9 cellular contexts compared by ENCODE assay signal in the genomic region with DNA sequence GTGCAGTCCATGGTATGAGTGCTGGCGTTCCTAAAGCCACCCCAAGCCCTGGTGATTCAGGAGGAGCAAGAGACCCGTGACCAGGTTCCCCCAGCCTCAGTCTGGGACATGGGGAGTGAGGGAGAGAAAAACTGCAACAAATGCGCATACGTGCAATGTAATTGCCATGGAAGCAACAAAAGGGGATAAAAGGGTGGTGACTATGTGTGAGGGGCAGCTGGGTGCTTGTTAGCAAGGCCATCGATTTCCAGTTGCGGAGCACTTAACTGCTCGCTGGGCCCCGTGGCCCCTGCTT. TPM values are rescaled to one million over a fixed set of nuclear protein-coding genes. Genes with fewer than 3 reads are reported as not detected.
DNase-seq lines count a peak whose midpoint lies in the region; ATAC-seq and TF ChIP-seq lines count a peak whose summit lies in the region.
"Had no signal": no experiment of that assay in that cellular context is flagged by ENCODE, and none has a peak within 500 bp of the region (broad histone marks: within the 10 kb centered on the region; RNA-seq: fewer than 3 reads in every experiment).

No MANE protein-coding gene starts in this region.

- H3K9me3 Mint-ChIP-seq in activated naive CD4-positive, alpha-beta T cell treated with anti-CD3 and anti-CD28 coated beads, Interleukin-2, amount 10 ng/mL, durations not matched to agents 7 days and 5 days: no peaks in the 10 kb centered on the region
- no peaks in the 10 kb centered on the region for H3K9me3 Mint-ChIP-seq in activated naive CD4-positive, alpha-beta T cell treated with anti-CD3 and anti-CD28 coated beads, Interleukin-2, amount 50 U/mL, for 72 hours
- H3K9me3 Mint-ChIP-seq in MCF 10A (ENCODE audit: unreplicated experiment) (no peaks in the 10 kb centered on the region), type B pancreatic cell (no peaks in the 10 kb centered on the region)

- no peaks in the 10 kb centered on the region for H3K36me3 ChIP-seq in mesendoderm (ENCODE audit: control insufficient read depth, insufficient read depth, low read length)

- peak; percentile 20 for DNase-seq in activated naive CD4-positive, alpha-beta T cell treated with anti-CD3 and anti-CD28 coated beads, Interleukin-2, amount 10 ng/mL, durations not matched to agents 7 days and 5 days
- DNase-seq in activated naive CD4-positive, alpha-beta T cell treated with anti-CD3 and anti-CD28 coated beads, Interleukin-2, amount 50 U/mL, for 72 hours (ENCODE audit: low spot score in 2 of 2): no peak
- DNase-seq in MCF 10A (ENCODE audit: unreplicated experiment) (no peak), mesendoderm (peak; percentile 65), type B pancreatic cell (ENCODE audit: extremely low spot score, unreplicated experiment) (no peak), NCI-H774 (lab: John Stamatoyannopoulos, UW) (no peak)
- DNase-seq in stimulated activated CD4-positive, alpha-beta T cell treated with anti-CD3 and anti-CD28 coated beads, Interleukin-4, amount 100 ng/mL, for 1 hour: no peak
- DNase-seq: NCI-H187 treated with DMSO at 0.1 percent for 48 hours had no signal

- peak overlapping the region; percentile 57 for H3K23ac ChIP-seq in mesendoderm (ENCODE audit: low read length)

- no peak overlapping the region for H2BK15ac ChIP-seq in mesendoderm (replicated peaks; ENCODE audit: low read depth)

- H3K4ac ChIP-seq in mesendoderm (ENCODE audit: low read depth, low read length): peak overlapping the region; percentile 73

- peak overlapping the region; percentile 19 for H3K18ac ChIP-seq in mesendoderm (ENCODE audit: low read length)

- TF ChIP-seq CTCF in MCF 10A (IDR thresholded peaks at IDR 0.05; ENCODE audit: unreplicated experiment) (no peak), type B pancreatic cell (conservative IDR thresholded peaks at IDR 0.05) (no peak)

- peaks cover 65% of the 10 kb centered on the region for H3K27me3 Mint-ChIP-seq in activated naive CD4-positive, alpha-beta T cell treated with anti-CD3 and anti-CD28 coated beads, Interleukin-2, amount 10 ng/mL, durations not matched to agents 7 days and 5 days
- H3K27me3 Mint-ChIP-seq in MCF 10A (ENCODE audit: insufficient read depth, unreplicated experiment) (no peaks in the 10 kb centered on the region), type B pancreatic cell (no peaks in the 10 kb centered on the region)

- no peaks in the 10 kb centered on the region for H3K36me3 Mint-ChIP-seq in activated naive CD4-positive, alpha-beta T cell treated with anti-CD3 and anti-CD28 coated beads, Interleukin-2, amount 10 ng/mL, durations not matched to agents 7 days and 5 days
- peaks cover 6% of the 10 kb centered on the region in 2 donors for H3K36me3 Mint-ChIP-seq in activated naive CD4-positive, alpha-beta T cell treated with anti-CD3 and anti-CD28 coated beads, Interleukin-2, amount 50 U/mL, for 72 hours
- H3K36me3 Mint-ChIP-seq in MCF 10A (ENCODE audit: insufficient read depth, unreplicated experiment) (peaks cover 16% of the 10 kb centered on the region), type B pancreatic cell (peaks cover 5% of the 10 kb centered on the region)

- peak overlapping the region; percentile 73 for H2BK5ac ChIP-seq in mesendoderm (ENCODE audit: low read length)

- ATAC-seq in activated naive CD4-positive, alpha-beta T cell treated with anti-CD3 and anti-CD28 coated beads, Interleukin-2, amount 50 U/mL, for 72 hours: no peak
- ATAC-seq in GM18520 (IDR thresholded peaks at IDR 0.05; ENCODE audit: unreplicated experiment): no peak

- H3K4me2 ChIP-seq in mesendoderm (ENCODE audit: low read length): peak overlapping the region; percentile 42

- no CpG with 5 or more reads among the region's 8 CpGs for WGBS in mesendoderm (ENCODE audit: extremely low coverage, insufficient coverage, low lambda C conversion rate)

- peak overlapping the region; percentile 76 for H2AK5ac ChIP-seq in mesendoderm (ENCODE audit: low read length)

- peak overlapping the region; percentile 74 for H3K9ac ChIP-seq in mesendoderm (ENCODE audit: low read length)

- peak overlapping the region; percentile 27 for H3K4me3 ChIP-seq in mesendoderm (ENCODE audit: low read length)

- POLR2A ChIA-PET in MCF 10A (lab: Yijun Ruan, JAX): interaction anchor here (0.6 to 1.8 kb wide), 2 partner anchors 36 to 626 kb away, joined by 3 to 10 read pairs; no protein-coding TSS in a partner anchor

- no peak overlapping the region for H4K8ac ChIP-seq in mesendoderm (ENCODE audit: low read depth, low read length)

- no peak overlapping the region for H2BK120ac ChIP-seq in mesendoderm (ENCODE audit: low read depth, low read length)

- H3K79me1 ChIP-seq in mesendoderm (ENCODE audit: low read length): peaks cover 13% of the 10 kb centered on the region

- peak overlapping the region; percentile 88 for H4K5ac ChIP-seq in mesendoderm (ENCODE audit: low read length)

- peak overlapping the region; percentile 63 for H3K4me3 Mint-ChIP-seq in activated naive CD4-positive, alpha-beta T cell treated with anti-CD3 and anti-CD28 coated beads, Interleukin-2, amount 10 ng/mL, durations not matched to agents 7 days and 5 days
- H3K4me3 Mint-ChIP-seq in MCF 10A (ENCODE audit: unreplicated experiment) (peak overlapping the region; percentile 91), type B pancreatic cell (peak overlapping the region; percentile 90)

- H3K27ac Mint-ChIP-seq in activated naive CD4-positive, alpha-beta T cell treated with anti-CD3 and anti-CD28 coated beads, Interleukin-2, amount 10 ng/mL, durations not matched to agents 7 days and 5 days: no peak overlapping the region
- no peak overlapping the region for H3K27ac Mint-ChIP-seq in activated naive CD4-positive, alpha-beta T cell treated with anti-CD3 and anti-CD28 coated beads, Interleukin-2, amount 50 U/mL, for 72 hours
- H3K27ac Mint-ChIP-seq in MCF 10A (ENCODE audit: low read depth, unreplicated experiment) (peak overlapping the region; percentile 46), type B pancreatic cell (peak overlapping the region; percentile 82)

- peak overlapping the region; percentile 94 for H3K56ac ChIP-seq in mesendoderm (ENCODE audit: low read length)

- no TSS peak for BruUV-seq in MCF 10A (replicated peaks; lab: Mats Ljungman, UMichigan)

- no peaks in the 10 kb centered on the region for H3K27me3 ChIP-seq in mesendoderm (ENCODE audit: insufficient read depth, low read length, poor library complexity)

- H3K4me1 ChIP-seq in mesendoderm (ENCODE audit: control insufficient read depth, low read depth, low read length): peaks cover 9% of the 10 kb centered on the region

- H3K79me2 ChIP-seq in mesendoderm (ENCODE audit: control insufficient read depth, insufficient read depth, low read length): peaks cover 27% of the 10 kb centered on the region

- CTCF ChIA-PET in activated naive CD4-positive, alpha-beta T cell treated with anti-CD3 and anti-CD28 coated beads, Interleukin-2, amount 10 ng/mL, durations not matched to agents 7 days and 5 days (lab: Charles Lee): no interaction called here
- CTCF ChIA-PET in MCF 10A (lab: Yijun Ruan, JAX): interaction anchor here (1.2 to 1.7 kb wide), 4 partner anchors 11 to 243 kb away, joined by 3 to 5 read pairs (median 4); no protein-coding TSS in a partner anchor

- intact Hi-C loops in MCF 10A (cut with micrococcal nuclease): no loop called here

- H3K27ac ChIP-seq in mesendoderm (ENCODE audit: low read depth, low read length): no peak overlapping the region

- peaks cover 14% of the 10 kb centered on the region for H3K4me1 Mint-ChIP-seq in activated naive CD4-positive, alpha-beta T cell treated with anti-CD3 and anti-CD28 coated beads, Interleukin-2, amount 10 ng/mL, durations not matched to agents 7 days and 5 days
- peaks cover 44% of the 10 kb centered on the region for H3K4me1 Mint-ChIP-seq in MCF 10A (ENCODE audit: insufficient read depth, unreplicated experiment)
- peaks cover 41% of the 10 kb centered on the region for H3K4me1 Mint-ChIP-seq in type B pancreatic cell (ENCODE audit: unreplicated experiment)

RNA-seq across cellular contexts. Expression of gene SH3PXD2B, which starts 0.7 kb away (rescaled TPM):
- under 1 TPM; 0.09 to 0.64 TPM for total RNA-seq in activated naive CD4-positive, alpha-beta T cell treated with anti-CD3 and anti-CD28 coated beads, Interleukin-2, amount 50 U/mL, for 72 hours
- total RNA-seq in MCF 10A (2022): 34.1 and 42.3 TPM in 2 replicates
- polyA plus RNA-seq in mesendoderm (2013, experiment 1 of 2): 30.7 TPM
- polyA plus RNA-seq in mesendoderm (2013, experiment 2 of 2): 30.3 TPM
- total RNA-seq in type B pancreatic cell (ENCODE audit: low replicate concordance): 38.4 and 52.3 TPM in 2 replicates

Comparison
In these comparisons a context has a peak if more than half of its experiments do, and no peak if none do; other contexts are left out.
1. DNase-seq: peak in activated naive CD4-positive, alpha-beta T cell treated with anti-CD3 and anti-CD28 coated beads, Interleukin-2, amount 10 ng/mL, durations not matched to agents 7 days and 5 days (single experiment) and mesendoderm (single experiment); none in activated naive CD4-positive, alpha-beta T cell treated with anti-CD3 and anti-CD28 coated beads, Interleukin-2, amount 50 U/mL, for 72 hours (0 of 2), MCF 10A (single experiment), type B pancreatic cell (single experiment), stimulated activated CD4-positive, alpha-beta T cell treated with anti-CD3 and anti-CD28 coated beads, Interleukin-4, amount 100 ng/mL, for 1 hour (single experiment) and NCI-H774 (single experiment).
2. H3K27ac Mint-ChIP-seq: peak in MCF 10A (single experiment) and type B pancreatic cell (single experiment); none in activated naive CD4-positive, alpha-beta T cell treated with anti-CD3 and anti-CD28 coated beads, Interleukin-2, amount 10 ng/mL, durations not matched to agents 7 days and 5 days (single experiment) and activated naive CD4-positive, alpha-beta T cell treated with anti-CD3 and anti-CD28 coated beads, Interleukin-2, amount 50 U/mL, for 72 hours (0 of 2).
3. RNA of gene SH3PXD2B, which starts 0.7 kb away (total RNA-seq): 38.4 to 52.3 TPM in type B pancreatic cell and 34.1 to 42.3 TPM in MCF 10A; 0.09 to 0.64 TPM in activated naive CD4-positive, alpha-beta T cell treated with anti-CD3 and anti-CD28 coated beads, Interleukin-2, amount 50 U/mL, for 72 hours; every median in the first group is over 10 times any median in the second.
4. Peak in every context shown above with its lines, with median percentiles within 50 percentile points of each other: H3K4me3 Mint-ChIP-seq.